In the genomic region with DNA sequence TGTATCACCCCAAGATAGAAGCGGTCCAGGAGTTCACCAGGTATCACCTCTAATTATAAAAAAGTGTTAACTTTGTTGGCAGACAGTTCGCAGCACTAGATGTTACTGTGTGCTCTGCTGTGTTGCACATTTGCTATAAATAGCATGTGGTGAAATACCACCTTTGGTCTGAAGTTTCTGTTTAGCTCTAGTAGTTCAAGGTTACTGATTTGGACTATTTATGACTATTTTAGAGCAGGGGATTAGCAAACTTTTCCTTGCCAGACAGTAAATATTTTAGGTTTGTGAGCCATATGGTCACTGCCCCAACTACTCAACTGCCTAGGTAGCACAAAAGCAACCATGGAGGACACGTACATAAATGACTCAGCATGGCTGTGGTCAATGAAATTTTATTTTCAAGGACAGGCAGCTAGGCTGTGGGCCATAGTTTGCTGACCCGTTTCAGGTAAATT, we compare ENCODE assay signal across 9 cellular contexts. TPM values are rescaled to one million over a fixed set of nuclear protein-coding genes. Genes with fewer than 3 reads are reported as not detected.
DNase-seq lines count a peak whose midpoint lies in the region; ATAC-seq and TF ChIP-seq lines count a peak whose summit lies in the region.
"Had no signal": no experiment of that assay in that cellular context is flagged by ENCODE, and none has a peak within 500 bp of the region (broad histone marks: within the 10 kb centered on the region; RNA-seq: fewer than 3 reads in every experiment).

No MANE protein-coding gene starts in this region.

- H3K27me3 Mint-ChIP-seq in neural progenitor cell (ENCODE audit: insufficient read depth, low read depth): peaks cover 3% of the 10 kb centered on the region

- no peaks in the 10 kb centered on the region for H3K9me3 Mint-ChIP-seq in neural progenitor cell

- H2AFZ ChIP-seq in KMS-11 (ENCODE audit: low read depth) (no peak overlapping the region), neural progenitor cell (replicated peaks) (no peak overlapping the region)

- no peaks in the 10 kb centered on the region for H3K27me3 ChIP-seq in KMS-11 (ENCODE audit: insufficient read depth, low read depth)
- H3K27me3 ChIP-seq in aorta (ENCODE audit: control insufficient read depth in 1 of 2, insufficient read depth in 2 of 2, low read length in 1 of 2): no peaks in the 10 kb centered on the region
- H3K27me3 ChIP-seq in MG63: no peaks in the 10 kb centered on the region
- no peaks in the 10 kb centered on the region for H3K27me3 ChIP-seq in neural progenitor cell

- peaks cover 20% of the 10 kb centered on the region for H3K36me3 Mint-ChIP-seq in neural progenitor cell

- H3K9me3 ChIP-seq in aorta (ENCODE audit: control insufficient read depth, low read length) (no peaks in the 10 kb centered on the region), MG63 (no peaks in the 10 kb centered on the region), neural progenitor cell (ENCODE audit: low read depth) (no peaks in the 10 kb centered on the region)
- H3K9me3 ChIP-seq: thoracic aorta had no signal

- H3K79me2 ChIP-seq in KMS-11 (ENCODE audit: insufficient read depth, low read depth): peaks cover 4% of the 10 kb centered on the region; the same call in 1 of the 2 replicates
- no peaks in the 10 kb centered on the region for H3K79me2 ChIP-seq in neural progenitor cell (ENCODE audit: low read depth)

- H3K27ac ChIP-seq in KMS-11 (peak overlapping the region; percentile 100), aorta (ENCODE audit: low read depth in 1 of 2, low read length in 2 of 2) (no peak overlapping the region), neural progenitor cell (no peak overlapping the region)
- H3K27ac ChIP-seq: thoracic aorta had no signal

- no peak overlapping the region for H3K27ac Mint-ChIP-seq in neural progenitor cell

- WGBS in aorta, 2 donors: 85% methylated on average over 4 of the region's 4 CpGs

- no peak overlapping the region for H3K4me3 ChIP-seq in KMS-11 (IDR thresholded peaks at IDR 0.05; ENCODE audit: insufficient read depth, low read depth, low read length)
- H3K4me3 ChIP-seq in aorta (ENCODE audit: low read length in 2 of 2): no peak overlapping the region
- H3K4me3 ChIP-seq in MG63: no peak overlapping the region
- H3K4me3 ChIP-seq in neural progenitor cell: no peak overlapping the region
- H3K4me3 ChIP-seq: thoracic aorta had no signal

- H4K20me1 ChIP-seq in KMS-11 (ENCODE audit: insufficient read depth) (no peaks in the 10 kb centered on the region), neural progenitor cell (ENCODE audit: low read depth) (no peaks in the 10 kb centered on the region)

- no peaks in the 10 kb centered on the region for H3F3A ChIP-seq in neural progenitor cell (ENCODE audit: low read depth)

- intact Hi-C loops in left cardiac atrium (cut with DNase I) (no loop called here), aorta (cut with DNase I) (no loop called here)

- no peaks in the 10 kb centered on the region for H3K4me1 Mint-ChIP-seq in neural progenitor cell

- H3K9ac ChIP-seq in KMS-11 (peak overlapping the region; percentile 89), neural progenitor cell (no peak overlapping the region)

- H3K36me3 ChIP-seq in KMS-11 (ENCODE audit: insufficient read depth) (no peaks in the 10 kb centered on the region), aorta (ENCODE audit: control insufficient read depth in 1 of 2, insufficient read depth in 2 of 2, low read length in 1 of 2) (peaks cover 2% of the 10 kb centered on the region in 2 donors), MG63 (peaks cover 32% of the 10 kb centered on the region), neural progenitor cell (peaks cover 6% of the 10 kb centered on the region)

- H3K4me3 Mint-ChIP-seq in neural progenitor cell: no peak overlapping the region

- H3K4me1 ChIP-seq in KMS-11 (ENCODE audit: low read depth, poor library complexity, severe bottlenecking) (peaks cover 76% of the 10 kb centered on the region), aorta (ENCODE audit: control insufficient read depth in 1 of 2, insufficient read depth in 2 of 2, low read length in 2 of 2) (no peaks in the 10 kb centered on the region), neural progenitor cell (no peaks in the 10 kb centered on the region)

- peak; percentile 88 for ATAC-seq in GM18498 (IDR thresholded peaks at IDR 0.05; ENCODE audit: unreplicated experiment)
- peak; percentile 83 for ATAC-seq in GM21717 (IDR thresholded peaks at IDR 0.05; ENCODE audit: unreplicated experiment)
- ATAC-seq in left cardiac atrium: peak; percentile 71
- no peak for ATAC-seq in aorta (ENCODE audit: low FRiP score)

- no peak for TF ChIP-seq CTCF in KMS-11 (conservative IDR thresholded peaks at IDR 0.05; ENCODE audit: low read depth, low read length)
- TF ChIP-seq CTCF in neural progenitor cell (IDR thresholded peaks at IDR 0.05): no peak

- H3K4me2 ChIP-seq in KMS-11: peak overlapping the region; percentile 98
- H3K4me2 ChIP-seq in neural progenitor cell: no peak overlapping the region

- DNase-seq in left cardiac atrium (no peak), aorta (no peak), MG63 (no peak), GM03348 (ENCODE audit: low spot score) (no peak), neural progenitor cell (ENCODE audit: low spot score) (no peak)

RNA-seq across cellular contexts. Expression of a gene that starts 16.5 kb away (rescaled TPM):
- total RNA-seq in left cardiac atrium (10 to 100 TPM; 22.6 to 25.4 TPM), aorta (10 to 100 TPM; 18.5 to 28.8 TPM), neural progenitor cell (ENCODE audit: low replicate concordance) (93.0 and 112 TPM in 2 replicates)
- polyA plus RNA-seq in aorta: 10 to 100 TPM; 15.2 to 28.2 TPM
- total RNA-seq in MG63 (2014; rRNA removed; shearing (Covaris generic); ENCODE audit: low replicate concordance): 24.4 and 34.0 TPM in 2 replicates

RNA-seq across cellular contexts. Expression of a gene that starts 39.8 kb away (rescaled TPM):
- total RNA-seq in left cardiac atrium (100 to 1,000 TPM in 1 of 2 donors, 10 to 100 TPM in 1; 70.0 to 106 TPM), aorta (10 to 100 TPM; 86.7 to 95.1 TPM), neural progenitor cell (ENCODE audit: low replicate concordance) (133 and 134 TPM in 2 replicates)
- polyA plus RNA-seq in aorta: 10 to 100 TPM; 46.9 to 56.7 TPM
- total RNA-seq in MG63 (2014; rRNA removed; shearing (Covaris generic); ENCODE audit: low replicate concordance): 31.1 and 54.9 TPM in 2 replicates

RNA-seq across cellular contexts. Expression of a gene that starts 45.1 kb away (rescaled TPM):
- total RNA-seq in left cardiac atrium: 10 to 100 TPM; 34.7 to 36.8 TPM
- 10 to 100 TPM; 11.6 to 13.4 TPM for total RNA-seq in aorta
- polyA plus RNA-seq in aorta: 10 to 100 TPM; 20.7 to 49.8 TPM
- 24.4 and 28.6 TPM in 2 replicates for total RNA-seq in MG63 (2014; rRNA removed; shearing (Covaris generic); ENCODE audit: low replicate concordance)
- 13.2 and 16.7 TPM in 2 replicates for total RNA-seq in neural progenitor cell (ENCODE audit: low replicate concordance)

RNA-seq across cellular contexts. Expression of a gene that starts 58.2 kb away (rescaled TPM):
- 100 to 1,000 TPM; 162 to 183 TPM for total RNA-seq in left cardiac atrium
- total RNA-seq in aorta: 10 to 100 TPM; 76.3 to 81.8 TPM
- 100 to 1,000 TPM; 101 to 158 TPM for polyA plus RNA-seq in aorta
- 203 and 261 TPM in 2 replicates for total RNA-seq in MG63 (2014; rRNA removed; shearing (Covaris generic); ENCODE audit: low replicate concordance)
- total RNA-seq in neural progenitor cell (ENCODE audit: low replicate concordance): 338 and 405 TPM in 2 replicates
